Comparison of ENCODE assay signal across 18 cellular contexts in the genomic region with DNA sequence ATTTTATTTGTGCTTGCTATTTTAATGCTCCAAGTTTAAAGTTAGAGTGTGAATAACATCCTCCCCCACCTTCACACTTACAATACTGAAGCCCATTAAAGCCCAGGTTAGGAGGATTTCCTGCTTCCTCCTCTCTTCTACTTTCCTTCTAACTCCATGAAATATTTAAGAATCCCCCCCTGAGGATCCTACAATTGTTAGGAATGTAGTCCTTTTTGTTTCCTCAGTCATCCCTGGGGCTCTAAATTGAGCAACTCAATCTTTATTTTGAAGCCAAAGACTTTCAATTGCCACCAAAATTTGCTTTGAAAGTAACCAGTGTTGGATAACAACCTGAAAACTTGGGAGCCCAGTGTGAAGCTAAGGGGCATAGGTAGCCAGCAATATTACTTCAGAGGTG.
"Had no signal": no experiment of that assay in that cellular context is flagged by ENCODE, and none has a peak within 500 bp of the region (broad histone marks: within the 10 kb centered on the region; RNA-seq: fewer than 3 reads in every experiment).

No MANE protein-coding gene starts in this region.

- ATAC-seq: esophagus mucosa; heart left ventricle; naive thymus-derived CD4-positive, alpha-beta T cell; sciatic nerve; stimulated activated naive B cell treated with anti-CD40 and anti-IgM and Interleukin-4, amounts not matched to agents 10 μg/mL and 1 μg/mL and 100 μg/mL, for 72 hours; stimulated activated naive CD8-positive, alpha-beta T cell treated with anti-CD3 and anti-CD28 coated beads, Interleukin-15, amount 100 ng/mL, for 72 hours had no signal

- FAIRE-seq: frontal cortex, islet of Langerhans had no signal

- H3K27me3 ChIP-seq: heart left ventricle had no signal

- H3K36me3 ChIP-seq: heart left ventricle, thoracic aorta had no signal

- H3K9me3 ChIP-seq: heart left ventricle, thoracic aorta had no signal

- H3K4me1 ChIP-seq: heart left ventricle had no signal

- H3K27ac ChIP-seq: coronary artery, heart left ventricle, thoracic aorta had no signal

- DNase-seq: effector CD4-positive, alpha-beta T cell; heart left ventricle; hippocampal formation; kidney glomerular epithelial cell; naive thymus-derived CD4-positive, alpha-beta T cell; nephron progenitor cell; posterior cingulate gyrus; stimulated activated CD4-positive, alpha-beta T cell treated with anti-CD3 and anti-CD28 coated beads, Interleukin-2, amount 100 ng/mL, for 24 hours; stimulated activated CD4-positive, alpha-beta T cell treated with anti-CD3 and anti-CD28 coated beads, Interleukin-4, amount 100 ng/mL, for 4 hours; stimulated activated naive B cell treated with anti-CD40 and anti-IgM and Interleukin-4, amounts not matched to agents 10 μg/mL and 1 μg/mL and 100 μg/mL, for 72 hours; stimulated activated naive CD8-positive, alpha-beta T cell treated with anti-CD3 and anti-CD28 coated beads, Interleukin-15, amount 100 ng/mL, for 72 hours; trophoblast cell had no signal

- H3K4me3 ChIP-seq: coronary artery, heart left ventricle, thoracic aorta had no signal
